In the genomic region with DNA sequence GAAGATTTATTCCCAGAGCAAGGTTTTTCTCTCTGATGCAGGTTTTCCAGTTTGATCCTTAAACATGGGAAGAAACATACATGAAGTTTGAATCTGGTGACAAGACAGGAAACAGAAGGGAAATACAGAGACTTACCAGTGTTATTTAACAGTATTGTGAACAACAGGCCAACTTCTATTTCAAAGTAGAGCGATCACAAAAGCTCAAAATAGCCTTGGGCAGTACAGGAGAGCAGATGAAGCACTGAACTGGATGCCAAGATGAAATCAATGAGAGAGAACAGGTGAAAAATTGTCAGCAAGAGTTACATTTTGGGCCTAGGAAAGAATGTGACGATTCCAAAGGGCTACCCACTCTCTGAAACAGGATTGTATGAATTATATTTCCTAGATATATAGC, we compare ENCODE assay signal across 24 cellular contexts.
"Had no signal": no experiment of that assay in that cellular context is flagged by ENCODE, and none has a peak within 500 bp of the region (broad histone marks: within the 10 kb centered on the region; RNA-seq: fewer than 3 reads in every experiment).

No MANE protein-coding gene starts in this region.

- H3K27ac ChIP-seq: lower lobe of right lung, neutrophil, parathyroid adenoma, psoas muscle, skin epidermis, stomach, testis, thyroid gland, transverse colon, upper lobe of left lung had no signal

- H3K36me3 ChIP-seq: lower lobe of right lung, neutrophil, stomach, thyroid gland, transverse colon, upper lobe of left lung had no signal

- H3K4me1 ChIP-seq: lower lobe of right lung, parathyroid adenoma, psoas muscle, testis, thyroid gland, transverse colon, upper lobe of left lung had no signal

- DNase-seq: hippocampal formation; kidney; lower lobe of right lung; mammary epithelial cell; mesenchymal stem cell; naive B cell; natural killer cell; occipital lobe; psoas muscle; stimulated activated CD4-positive, alpha-beta T cell treated with anti-CD3 and anti-CD28 coated beads, Interleukin-12 subunit alpha, Interleukin-12 subunit beta, amount 100 ng/mL, for 4 hours; stimulated activated CD4-positive, alpha-beta T cell treated with anti-CD3 and anti-CD28 coated beads, Interleukin-15, amount 100 ng/mL, for 24 hours; stimulated activated CD4-positive, alpha-beta T cell treated with anti-CD3 and anti-CD28 coated beads, Interleukin-2, amount 100 ng/mL, for 24 hours; stimulated activated CD4-positive, alpha-beta T cell treated with anti-CD3 and anti-CD28 coated beads, Interleukin-4, amount 100 ng/mL, for 1 hour; stimulated activated naive B cell treated with anti-CD40 and anti-IgM and Interleukin-4, amounts not matched to agents 10 μg/mL and 1 μg/mL and 100 μg/mL, for 72 hours; stimulated activated naive CD8-positive, alpha-beta T cell treated with anti-CD3 and anti-CD28 coated beads, Interleukin-15, Interleukin-2, amounts not matched to agents 100 U/mL and 50 U/mL, for 24 hours; stomach; testis; thyroid gland; transverse colon; upper lobe of left lung had no signal

- H3K9me3 ChIP-seq: lower lobe of right lung, neutrophil, psoas muscle, stomach, testis, thyroid gland, transverse colon, upper lobe of left lung had no signal

- ATAC-seq: lower lobe of right lung; natural killer cell; psoas muscle; sciatic nerve; stimulated activated naive B cell treated with anti-CD40 and anti-IgM and Interleukin-4, amounts not matched to agents 10 μg/mL and 1 μg/mL and 100 μg/mL, for 72 hours; stimulated activated naive CD8-positive, alpha-beta T cell treated with anti-CD3 and anti-CD28 coated beads, Interleukin-15, Interleukin-2, amounts not matched to agents 100 U/mL and 50 U/mL, for 24 hours had no signal

- H3K27me3 ChIP-seq: neutrophil, stomach, testis, thyroid gland, transverse colon, upper lobe of left lung had no signal

- H3K4me3 ChIP-seq: lower lobe of right lung, psoas muscle, skin epidermis, stomach, testis, thyroid gland, transverse colon, upper lobe of left lung had no signal
